Comparison of ENCODE assay signal across 7 cellular contexts in genomic region chr13:77347351-77347750, GRCh38. TPM values are rescaled to one million over a fixed set of nuclear protein-coding genes. Genes with fewer than 3 reads are reported as not detected.
DNase-seq lines count a peak whose midpoint lies in the region; ATAC-seq, FAIRE-seq and TF ChIP-seq lines count a peak whose summit lies in the region.
"Not testable (repeated sequence)": the region's sequence is repeated elsewhere in the genome, so short reads cannot be mapped to it uniquely, and the experiment has no call there.

No MANE protein-coding gene starts in this region.

- TF ChIP-seq EP300 in K562 (IDR thresholded peaks at IDR 0.05; ENCODE audit: low read length); HepG2 (IDR thresholded peaks at IDR 0.05; ENCODE audit: low read depth in 2 of 2, low read length in 2 of 2); HepG2 (CRISPR knock-in tag; IDR thresholded peaks at IDR 0.05; ENCODE audit: borderline replicate concordance): not testable (repeated sequence)

- H3K27me3 ChIP-seq in OCI-LY3 (ENCODE audit: low read depth, low read length); K562 (ENCODE audit: control insufficient read depth in 2 of 2, insufficient read depth in 2 of 2, low read length in 2 of 2); HepG2 (ENCODE audit: control insufficient read depth in 1 of 2, insufficient read depth in 2 of 2, low read length in 2 of 2): not testable (repeated sequence)

- not testable (repeated sequence) for ATAC-seq in WTC11, K562, HepG2

- H3K9ac ChIP-seq in OCI-LY3 (ENCODE audit: low read length); K562 (ENCODE audit: insufficient read depth in 1 of 2, low read depth in 2 of 2, low read length in 2 of 2); HepG2 (ENCODE audit: insufficient read depth, low read depth, low read length): not testable (repeated sequence)

- 0% methylated on average over 3 of the region's 3 CpGs for WGBS in K562 (ENCODE audit: insufficient coverage, low coverage, missing lambda C conversion rate)
- WGBS in HepG2 (ENCODE audit: low lambda C conversion rate), result 0% methylated on average over 3 of the region's 3 CpGs

- H3K4me2 ChIP-seq in OCI-LY3 (ENCODE audit: low read length); K562 (ENCODE audit: insufficient read depth, low read length); HepG2 (ENCODE audit: low read depth, low read length): not testable (repeated sequence)

- intact Hi-C loops in activated CD4-positive, alpha-beta T cell treated with anti-CD3 and anti-CD28 coated beads, Interleukin-2, amount 10 ng/mL, durations not matched to agents 24 days and 14 days (cut with micrococcal nuclease), result loop anchor here (5.0 kb wide), 1 partner anchor 40 kb away; no protein-coding TSS in a partner anchor
- intact Hi-C loops in K562 (cut with micrococcal nuclease); HepG2 (cut with micrococcal nuclease; ENCODE audit: unreplicated experiment): not testable (repeated sequence)

- not testable (repeated sequence) for H3K27ac Mint-ChIP-seq in WTC11; activated CD4-positive, alpha-beta T cell treated with anti-CD3 and anti-CD28 coated beads, Interleukin-2, amount 10 ng/mL, durations not matched to agents 24 days and 14 days

- H3K27me3 Mint-ChIP-seq in WTC11 (ENCODE audit: low read depth); activated CD4-positive, alpha-beta T cell treated with anti-CD3 and anti-CD28 coated beads, Interleukin-2, amount 10 ng/mL, durations not matched to agents 24 days and 14 days: not testable (repeated sequence)

- POLR2A ChIA-PET in HEK293 (lab: Yijun Ruan, JAX); WTC11 (lab: Charles Lee); K562 (lab: Yijun Ruan, JAX); HepG2 (lab: Yijun Ruan, JAX): not testable (repeated sequence)

- peak; percentile 62 for FAIRE-seq in GM19239 (lab: Jason Lieb, UNC)
- not testable (repeated sequence) for FAIRE-seq in K562 (lab: Jason Lieb, UNC); HepG2 (lab: Jason Lieb, UNC)

- H3K4me1 Mint-ChIP-seq in WTC11; activated CD4-positive, alpha-beta T cell treated with anti-CD3 and anti-CD28 coated beads, Interleukin-2, amount 10 ng/mL, durations not matched to agents 24 days and 14 days: not testable (repeated sequence)

- not testable (repeated sequence) for H2AFZ ChIP-seq in OCI-LY3 (ENCODE audit: low read depth, low read length); K562 (ENCODE audit: low read depth, low read length); HepG2 (ENCODE audit: low read length)

- CTCF ChIA-PET in HEK293 (lab: Yijun Ruan, JAX), result interaction anchor here (0.6 kb wide), 1 partner anchor 131 kb away, joined by 3 read pairs; no protein-coding TSS in a partner anchor
- CTCF ChIA-PET in WTC11 (lab: Charles Lee); K562 (lab: Yijun Ruan, JAX; ENCODE audit: low intra/inter-chr PET ratio); HepG2 (lab: Yijun Ruan, JAX; ENCODE audit: low intra/inter-chr PET ratio, low total read pairs): not testable (repeated sequence)

- TF ChIP-seq POLR2A in K562 (conservative IDR thresholded peaks at IDR 0.05); HepG2 (IDR thresholded peaks at IDR 0.05; ENCODE audit: insufficient read depth in 1 of 2, low read depth in 2 of 2, low read length in 2 of 2): not testable (repeated sequence)

- H3K4me3 Mint-ChIP-seq in WTC11; activated CD4-positive, alpha-beta T cell treated with anti-CD3 and anti-CD28 coated beads, Interleukin-2, amount 10 ng/mL, durations not matched to agents 24 days and 14 days: not testable (repeated sequence)

- not testable (repeated sequence) for TF ChIP-seq CTCF in HEK293 (tag by site-specific recombination; IDR thresholded peaks at IDR 0.05); OCI-LY3 (IDR thresholded peaks at IDR 0.05; ENCODE audit: low read depth, low read length); WTC11 (IDR thresholded peaks at IDR 0.05); K562 (IDR thresholded peaks at IDR 0.05 in 2 of 3, conservative IDR thresholded peaks at IDR 0.05 in 1 of 3; ENCODE audit: insufficient read depth in 2 of 3, low read depth in 1 of 3, low read length in 3 of 3); HepG2 (CRISPR knock-in tag; IDR thresholded peaks at IDR 0.05)

- in situ Hi-C loops in K562 (cut with MboI); HepG2 (cut with HindIII; ENCODE audit: extremely low pct_ligation_motif_present, low pct_unique_long_range_greater_than_20kb): not testable (repeated sequence)

- H3K36me3 ChIP-seq in HEK293 (ENCODE audit: control insufficient read depth in 2 of 2, insufficient read depth in 1 of 2, low read length in 2 of 2); OCI-LY3 (replicated peaks; ENCODE audit: low read depth, low read length); K562 (ENCODE audit: control insufficient read depth, insufficient read depth, low read length); HepG2 (replicated peaks in 1 of 2; ENCODE audit: control insufficient read depth in 1 of 2, insufficient read depth in 2 of 2, low read length in 2 of 2): not testable (repeated sequence)

- not testable (repeated sequence) for H3K4me1 ChIP-seq in HEK293 (ENCODE audit: control insufficient read depth, insufficient read depth, low read length); K562 (replicated peaks in 1 of 2; ENCODE audit: control insufficient read depth in 2 of 2, insufficient read depth in 2 of 2, low read length in 2 of 2); HepG2 (ENCODE audit: insufficient read depth, low read length)
- peaks cover 65% of the 10 kb centered on the region for H3K4me1 ChIP-seq in OCI-LY3 (ENCODE audit: low read length)

- DNase-seq in GM19239 (ENCODE audit: insufficient read length, low spot score); WTC11 (ENCODE audit: low spot score); K562 (ENCODE audit: extremely low read depth in 1 of 4, low spot score in 3 of 4); HepG2 (ENCODE audit: low spot score): not testable (repeated sequence)
- peak; percentile 37 for DNase-seq in activated CD4-positive, alpha-beta T cell treated with anti-CD3 and anti-CD28 coated beads, Interleukin-2, amount 10 ng/mL, durations not matched to agents 24 days and 14 days

- H3K27ac ChIP-seq in HEK293 (ENCODE audit: extremely low read depth, low read depth, low read length); K562 (ENCODE audit: extremely low read depth, low read depth, low read length); HepG2 (ENCODE audit: extremely low read length, insufficient read depth, low read length): not testable (repeated sequence)
- H3K27ac ChIP-seq in OCI-LY3 (ENCODE audit: low read length), result peak overlapping the region; percentile 92; the same call in 1 of the 2 replicates

- not testable (repeated sequence) for TF ChIP-seq RAD21 in K562 (CRISPR knock-in tag; conservative IDR thresholded peaks at IDR 0.05 in 1 of 2, IDR thresholded peaks at IDR 0.05 in 1 of 2); HepG2 (CRISPR knock-in tag; IDR thresholded peaks at IDR 0.05)

- H3K9me1 ChIP-seq in K562 (ENCODE audit: control insufficient read depth, insufficient read depth, low read length), result not testable (repeated sequence)

- BruUV-seq in K562 (replicated peaks; lab: Mats Ljungman, UMichigan); HepG2 (replicated peaks; lab: Mats Ljungman, UMichigan): not testable (repeated sequence)

- not testable (repeated sequence) for H3K4me3 ChIP-seq in HEK293 (ENCODE audit: low read depth, low read length); OCI-LY3 (ENCODE audit: low read length); K562; HepG2 (replicated peaks in 1 of 3; ENCODE audit: insufficient read depth in 1 of 3, low read depth in 2 of 3, low read length in 3 of 3)

- not testable (repeated sequence) for H3K9me3 Mint-ChIP-seq in WTC11; activated CD4-positive, alpha-beta T cell treated with anti-CD3 and anti-CD28 coated beads, Interleukin-2, amount 10 ng/mL, durations not matched to agents 24 days and 14 days

- H3K9me3 ChIP-seq in HEK293 (ENCODE audit: control insufficient read depth, insufficient read depth, low read depth, low read length); OCI-LY3 (ENCODE audit: insufficient read depth, low read length); K562 (replicated peaks; ENCODE audit: control insufficient read depth, insufficient read depth, low read depth, low read length); HepG2 (ENCODE audit: low read length): not testable (repeated sequence)

- not testable (repeated sequence) for H3K79me2 ChIP-seq in OCI-LY3 (ENCODE audit: low read length); K562 (ENCODE audit: control insufficient read depth, insufficient read depth, low read length); HepG2 (ENCODE audit: insufficient read depth, low read length)

- not testable (repeated sequence) for H3K36me3 Mint-ChIP-seq in WTC11; activated CD4-positive, alpha-beta T cell treated with anti-CD3 and anti-CD28 coated beads, Interleukin-2, amount 10 ng/mL, durations not matched to agents 24 days and 14 days (ENCODE audit: low read depth)

- not testable (repeated sequence) for H4K20me1 ChIP-seq in OCI-LY3 (ENCODE audit: insufficient read depth, low read length); K562 (replicated peaks; ENCODE audit: control insufficient read depth, insufficient read depth, low read length); HepG2 (ENCODE audit: insufficient read depth, low read length)

RNA-seq across cellular contexts. Expression of gene MYCBP2, which starts 20.5 kb away (rescaled TPM):
- total RNA-seq in WTC11 (2021), result 41.5 to 54.3 TPM (median 45.3 TPM) in 3 replicates
- total RNA-seq in activated CD4-positive, alpha-beta T cell treated with anti-CD3 and anti-CD28 coated beads, Interleukin-2, amount 10 ng/mL, durations not matched to agents 24 days and 14 days, result 94.6 and 119 TPM in 2 replicates
- total RNA-seq in K562 (2011; cell fraction: chromatin; rRNA removed; ENCODE audit: low replicate concordance), result 20.5 and 73.8 TPM in 2 replicates
- total RNA-seq in K562 (2011; cell fraction: nucleolus; rRNA removed), result 10.3 and 18.8 TPM in 2 replicates
- total RNA-seq in K562 (2011; cell fraction: nucleoplasm; rRNA removed), result 29.0 and 42.3 TPM in 2 replicates
- total RNA-seq in K562 (2014; rRNA removed), result 36.8 and 47.2 TPM in 2 replicates
- total RNA-seq in K562 (2014; rRNA removed; fragmentation: Illumina TruSeq; extraction: Trizol), result 28.9 and 30.3 TPM in 2 replicates
- 39.4 and 41.9 TPM in 2 replicates for total RNA-seq in K562 (2015; rRNA removed; fragmentation: Illumina TruSeq; extraction: Trizol)
- total RNA-seq in K562 (2021), result 30.0 and 42.4 TPM in 2 replicates
- polyA plus RNA-seq in K562 (2011; rRNA removed), result 12.5 and 18.3 TPM in 2 replicates
- 9.1 and 13.0 TPM in 2 replicates for polyA plus RNA-seq in K562 (2011; cell fraction: cytosol; rRNA removed)
- polyA plus RNA-seq in K562 (2011; cell fraction: nucleus; rRNA removed), result 22.2 and 23.7 TPM in 2 replicates
- 17.5 and 23.7 TPM in 2 replicates for polyA plus RNA-seq in K562 (2012)
- polyA plus RNA-seq in K562 (2014; fragmentation: Illumina TruSeq; extraction: Trizol), result 27.9 and 34.0 TPM in 2 replicates
- 10 to 100 TPM; 13.2 to 16.3 TPM for polyA plus RNA-seq in K562 (2014; fragmentation: Nextera tagmentation; extraction: Ambion mirVana)
- polyA plus RNA-seq in K562 (2014; rRNA removed), result 22.3 and 22.5 TPM in 2 replicates
- 78.3 and 91.4 TPM in 2 replicates for polyA minus RNA-seq in K562 (2011; rRNA and poly(A)+ RNA removed)
- 36.1 and 37.0 TPM in 2 replicates for polyA minus RNA-seq in K562 (2011; cell fraction: cytosol; rRNA and poly(A)+ RNA removed)
- 56.1 and 77.4 TPM in 2 replicates for polyA minus RNA-seq in K562 (2011; cell fraction: nucleus; rRNA and poly(A)+ RNA removed)
- 35.3 and 62.5 TPM in 2 replicates for total RNA-seq in HepG2 (2016; rRNA removed; fragmentation: Illumina TruSeq; extraction: Trizol)
- total RNA-seq in HepG2 (2016; cell fraction: cytosol; rRNA removed; fragmentation: Illumina TruSeq; extraction: Trizol; ENCODE audit: low read depth), result 7.1 and 7.5 TPM in 2 replicates
- total RNA-seq in HepG2 (2016; cell fraction: insoluble cytoplasmic fraction; rRNA removed; fragmentation: Illumina TruSeq; extraction: Trizol), result 37.1 and 59.7 TPM in 2 replicates
- total RNA-seq in HepG2 (2016; cell fraction: membrane; rRNA removed; fragmentation: Illumina TruSeq; extraction: Trizol), result 13.7 TPM in 2 replicates
- total RNA-seq in HepG2 (2016; cell fraction: nucleus; rRNA removed; fragmentation: Illumina TruSeq; extraction: Trizol), result 62.5 and 65.0 TPM in 2 replicates
- 14.4 and 16.3 TPM in 2 replicates for polyA plus RNA-seq in HepG2 (2011; rRNA removed)
- polyA plus RNA-seq in HepG2 (2011; cell fraction: cytosol; rRNA removed), result 11.8 and 16.0 TPM in 2 replicates
- 15.9 and 17.8 TPM in 2 replicates for polyA plus RNA-seq in HepG2 (2011; cell fraction: nucleus; rRNA removed)
- polyA plus RNA-seq in HepG2 (2012), result 20.3 and 20.9 TPM in 2 replicates
- polyA plus RNA-seq in HepG2 (2016; cell fraction: cytosol; fragmentation: Illumina TruSeq; extraction: Trizol; ENCODE audit: low read depth), result 1.5 and 1.7 TPM in 2 replicates
- polyA plus RNA-seq in HepG2 (2016; cell fraction: insoluble cytoplasmic fraction; fragmentation: Illumina TruSeq; extraction: Trizol; ENCODE audit: low read depth), result 37.4 and 41.6 TPM in 2 replicates
- 4.3 and 5.2 TPM in 2 replicates for polyA plus RNA-seq in HepG2 (2016; cell fraction: membrane; fragmentation: Illumina TruSeq; extraction: Trizol; ENCODE audit: low read depth)
- polyA plus RNA-seq in HepG2 (2016; cell fraction: nucleus; fragmentation: Illumina TruSeq; extraction: Trizol; ENCODE audit: insufficient read depth, low read depth), result 37.1 and 37.5 TPM in 2 replicates
- polyA minus RNA-seq in HepG2 (2011; rRNA and poly(A)+ RNA removed; ENCODE audit: low replicate concordance), result 21.8 and 47.6 TPM in 2 replicates
- polyA minus RNA-seq in HepG2 (2011; cell fraction: cytosol; rRNA and poly(A)+ RNA removed), result 32.1 and 37.1 TPM in 2 replicates
- 99.5 and 105 TPM in 2 replicates for polyA minus RNA-seq in HepG2 (2011; cell fraction: nucleus; rRNA and poly(A)+ RNA removed)
